In genomic region chr17:81683584-81684441, GRCh38 we compare ENCODE assay signal across 8 cellular contexts. TPM values are rescaled to one million over a fixed set of nuclear protein-coding genes. Genes with fewer than 3 reads are reported as not detected.
DNase-seq lines count a peak whose midpoint lies in the region; ATAC-seq and TF ChIP-seq lines count a peak whose summit lies in the region.

ARL16 (minus strand) TSS chr17:81683797; CDS start chr17:81683753, 44 bp downstream.
A gene with protein sequence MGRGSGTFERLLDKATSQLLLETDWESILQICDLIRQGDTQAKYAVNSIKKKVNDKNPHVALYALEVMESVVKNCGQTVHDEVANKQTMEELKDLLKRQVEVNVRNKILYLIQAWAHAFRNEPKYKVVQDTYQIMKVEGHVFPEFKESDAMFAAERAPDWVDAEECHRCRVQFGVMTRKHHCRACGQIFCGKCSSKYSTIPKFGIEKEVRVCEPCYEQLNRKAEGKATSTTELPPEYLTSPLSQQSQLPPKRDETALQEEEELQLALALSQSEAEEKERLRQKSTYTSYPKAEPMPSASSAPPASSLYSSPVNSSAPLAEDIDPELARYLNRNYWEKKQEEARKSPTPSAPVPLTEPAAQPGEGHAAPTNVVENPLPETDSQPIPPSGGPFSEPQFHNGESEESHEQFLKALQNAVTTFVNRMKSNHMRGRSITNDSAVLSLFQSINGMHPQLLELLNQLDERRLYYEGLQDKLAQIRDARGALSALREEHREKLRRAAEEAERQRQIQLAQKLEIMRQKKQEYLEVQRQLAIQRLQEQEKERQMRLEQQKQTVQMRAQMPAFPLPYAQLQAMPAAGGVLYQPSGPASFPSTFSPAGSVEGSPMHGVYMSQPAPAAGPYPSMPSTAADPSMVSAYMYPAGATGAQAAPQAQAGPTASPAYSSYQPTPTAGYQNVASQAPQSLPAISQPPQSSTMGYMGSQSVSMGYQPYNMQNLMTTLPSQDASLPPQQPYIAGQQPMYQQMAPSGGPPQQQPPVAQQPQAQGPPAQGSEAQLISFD (plus strand): TSS chr17:81684011. CDS start chr17:81684067, 56 bp downstream.

- DNase-seq in AG20443 (ENCODE audit: low spot score) (peak; percentile 99), NCI-H510A (lab: John Stamatoyannopoulos, UW) (peak; percentile 98), cerebellum (ENCODE audit: low spot score) (peak; percentile 99), islet precursor cell (peak; percentile 100)
- peak; percentile 97 for DNase-seq in activated CD4-positive, alpha-beta T cell treated with anti-CD3 and anti-CD28 coated beads for 1 hour
- peak; percentile 96 to 98 (median 97) for DNase-seq in stimulated activated CD4-positive, alpha-beta T cell treated with anti-CD3 and anti-CD28 coated beads, Interleukin-12 subunit alpha, Interleukin-12 subunit beta, amount 100 ng/mL, for 48 hours (ENCODE audit: low read depth in 2 of 3, low spot score in 1 of 3)

- ATAC-seq in HG03432 (IDR thresholded peaks at IDR 0.05; ENCODE audit: unreplicated experiment): peak; percentile 89

- TF ChIP-seq POLR2A in GM19099 (IDR thresholded peaks at IDR 0.05; ENCODE audit: extremely low read depth, insufficient read length, low read depth): peak; percentile 79

RNA-seq across cellular contexts. Expression of gene ARL16, which starts in this region (rescaled TPM):
- 29.0 TPM for total RNA-seq in cerebellum

RNA-seq across cellular contexts. Expression of the second gene that starts in this region (rescaled TPM):
- total RNA-seq in cerebellum: 40.6 TPM

Comparison
In these comparisons a context has a peak if more than half of its experiments do, and no peak if none do; other contexts are left out.
1. Peak in every context shown above with its lines: DNase-seq and ATAC-seq.